In the genomic region with DNA sequence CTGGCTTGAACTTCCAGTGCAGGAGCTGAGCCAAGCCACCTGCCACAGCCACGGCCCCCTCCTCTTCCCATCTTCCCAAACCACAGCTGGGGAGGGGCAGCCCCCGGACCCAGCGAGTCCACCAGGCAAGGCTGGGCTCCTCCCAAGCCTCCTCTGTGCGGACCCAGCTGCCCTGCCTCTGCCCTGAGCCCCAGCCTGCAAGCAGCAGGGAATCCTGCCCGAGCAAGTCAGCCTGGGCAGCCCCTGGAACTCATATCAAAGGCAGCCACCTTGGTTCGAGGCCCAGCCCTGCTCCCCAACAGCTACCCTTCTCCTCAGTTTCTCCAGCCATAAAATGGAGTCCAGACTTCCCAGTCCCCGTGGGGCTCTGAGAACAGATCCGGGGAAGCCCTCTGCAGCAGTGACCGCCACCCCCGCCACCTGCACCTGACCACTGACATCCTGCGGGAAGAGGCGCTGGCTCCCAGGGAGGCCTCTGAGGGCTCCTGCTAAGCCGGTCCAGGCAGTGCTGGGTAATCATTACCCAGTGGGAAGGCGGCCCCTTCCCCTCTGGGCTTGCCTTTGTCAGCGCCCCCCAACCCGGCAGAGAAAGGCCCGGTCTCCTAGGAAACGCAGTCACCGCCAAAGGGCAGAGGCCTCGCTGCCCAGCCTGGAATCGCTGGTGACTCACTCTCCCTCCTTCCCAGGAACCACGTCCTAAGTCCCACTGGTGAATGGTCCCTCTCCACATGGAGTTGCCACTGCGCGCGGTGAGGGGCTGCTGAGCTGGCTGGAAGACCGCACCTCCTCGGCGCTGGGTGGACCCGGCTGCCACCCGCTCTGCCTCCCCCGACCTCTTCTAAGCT, we compare ENCODE assay signal across 8 cellular contexts. TPM values are rescaled to one million over a fixed set of nuclear protein-coding genes. Genes with fewer than 3 reads are reported as not detected.
DNase-seq lines count a peak whose midpoint lies in the region; ATAC-seq and TF ChIP-seq lines count a peak whose summit lies in the region.

No MANE protein-coding gene starts in this region.

- 15 to 37% methylated on average over 11 to 24 of the region's 31 CpGs for WGBS in tibial nerve, 2 donors

- H3K4me1 ChIP-seq in lower lobe of right lung, result peaks cover 29% of the 10 kb centered on the region
- peaks cover 0 to 35% (median 20%) of the 10 kb centered on the region in 4 donors for H3K4me1 ChIP-seq in tibial nerve

- H3K27me3 ChIP-seq in lower lobe of right lung (ENCODE audit: low read depth), result no peaks in the 10 kb centered on the region
- H3K27me3 ChIP-seq in tibial nerve, result no peaks in the 10 kb centered on the region

- H3K27ac Mint-ChIP-seq in dendritic cell treated with granulocyte-macrophage colony-stimulating factor and Interleukin-4, amounts not matched to agents 40 ng/mL and 50 ng/mL, for 4 days, result peak overlapping the region; percentile 69

- DNase-seq in ELF-1 (ENCODE audit: low read depth, low spot score) (peak; percentile 82), NCI-H460 (ENCODE audit: extremely low read depth, low read depth) (peak; percentile 39), lower lobe of right lung (peak; percentile 55), tibial nerve (ENCODE audit: low spot score in 2 of 2) (peak in 1 of 2 donors; percentile 35), Ammon's horn (ENCODE audit: low spot score) (no peak)

- no peaks in the 10 kb centered on the region for H3K9me3 Mint-ChIP-seq in dendritic cell treated with granulocyte-macrophage colony-stimulating factor and Interleukin-4, amounts not matched to agents 40 ng/mL and 50 ng/mL, for 4 days

- no peak for TF ChIP-seq POLR2A in tibial nerve (IDR thresholded peaks at IDR 0.05)

- H3K27ac ChIP-seq in lower lobe of right lung (peak overlapping the region; percentile 90), tibial nerve (peak overlapping the region in 3 of 4 donors; percentile 85 to 88 (median 85))

- H3K4me1 Mint-ChIP-seq in dendritic cell treated with granulocyte-macrophage colony-stimulating factor and Interleukin-4, amounts not matched to agents 40 ng/mL and 50 ng/mL, for 4 days (ENCODE audit: low read depth), result peaks cover 51% of the 10 kb centered on the region

- no peaks in the 10 kb centered on the region for H3K9me3 ChIP-seq in lower lobe of right lung
- no peaks in the 10 kb centered on the region for H3K9me3 ChIP-seq in tibial nerve

- peaks cover 11% of the 10 kb centered on the region for H3K36me3 Mint-ChIP-seq in dendritic cell treated with granulocyte-macrophage colony-stimulating factor and Interleukin-4, amounts not matched to agents 40 ng/mL and 50 ng/mL, for 4 days (ENCODE audit: low read depth)

- intact Hi-C loops in dendritic cell treated with granulocyte-macrophage colony-stimulating factor and Interleukin-4, amounts not matched to agents 40 ng/mL and 50 ng/mL, for 4 days (cut with micrococcal nuclease), result loop anchor here (5.0 to 10.0 kb wide), 3 partner anchors 63 to 456 kb away; a partner anchor contains a TSS
- intact Hi-C loops in lower lobe of right lung (cut with DNase I), result loop anchor here (5.0 kb wide), 1 partner anchor 198 kb away; no protein-coding TSS in a partner anchor

- peak in 1 of 2 donors; percentile 23 for TF ChIP-seq EP300 in tibial nerve (IDR thresholded peaks at IDR 0.05)

- TF ChIP-seq CTCF in lower lobe of right lung (IDR thresholded peaks at IDR 0.05), result no peak
- no peak for TF ChIP-seq CTCF in tibial nerve (IDR thresholded peaks at IDR 0.05)

- H3K4me3 ChIP-seq in lower lobe of right lung (peak overlapping the region; percentile 75), tibial nerve (peak overlapping the region; percentile 57 to 84 (median 74))

- H3K36me3 ChIP-seq in lower lobe of right lung (no peaks in the 10 kb centered on the region), tibial nerve (no peaks in the 10 kb centered on the region)

- H3K27me3 Mint-ChIP-seq in dendritic cell treated with granulocyte-macrophage colony-stimulating factor and Interleukin-4, amounts not matched to agents 40 ng/mL and 50 ng/mL, for 4 days, result peaks cover 22% of the 10 kb centered on the region

- peak overlapping the region; percentile 85 for H3K4me3 Mint-ChIP-seq in dendritic cell treated with granulocyte-macrophage colony-stimulating factor and Interleukin-4, amounts not matched to agents 40 ng/mL and 50 ng/mL, for 4 days

- ATAC-seq in lower lobe of right lung, result peak; percentile 2 to 21
- no peak for ATAC-seq in HG03439 (IDR thresholded peaks at IDR 0.05; ENCODE audit: unreplicated experiment)
- ATAC-seq in GM19455 (IDR thresholded peaks at IDR 0.05; ENCODE audit: unreplicated experiment), result no peak

RNA-seq across cellular contexts. Expression of a gene that starts 1.5 kb away (rescaled TPM):
- total RNA-seq in NCI-H460 (2014; rRNA removed; shearing (Covaris generic)), result 6.0 and 6.6 TPM in 2 replicates
- polyA plus RNA-seq in NCI-H460 (2014; cell fraction: nucleus; rRNA removed), result 21.2 and 23.0 TPM in 2 replicates
- total RNA-seq in lower lobe of right lung, result 26.9 TPM
- total RNA-seq in tibial nerve, result 10 to 100 TPM; 10.3 to 20.1 (median 13.1) TPM

RNA-seq across cellular contexts. Expression of a gene that starts 34.7 kb away (rescaled TPM):
- total RNA-seq in NCI-H460 (2014; rRNA removed; shearing (Covaris generic)), result 19.2 and 21.7 TPM in 2 replicates
- polyA plus RNA-seq in NCI-H460 (2014; cell fraction: nucleus; rRNA removed), result 13.4 and 13.9 TPM in 2 replicates
- total RNA-seq in lower lobe of right lung (15.6 TPM), tibial nerve (10 to 100 TPM in 3 of 4 donors, 1 to 10 TPM in 1; 9.2 to 28.2 (median 13.7) TPM)

Comparison
In these comparisons a context has a peak if more than half of its experiments do, and no peak if none do; other contexts are left out.
1. ATAC-seq: peak in lower lobe of right lung (2 of 2); none in HG03439 (single experiment) and GM19455 (single experiment).